ENCODE assay signal across 36 cellular contexts in genomic region chr16:1975432-1976215, GRCh38. TPM values are rescaled to one million over a fixed set of nuclear protein-coding genes. Genes with fewer than 3 reads are reported as not detected.
"Had no signal": no experiment of that assay in that cellular context is flagged by ENCODE, and none has a peak within 500 bp of the region (broad histone marks: within the 10 kb centered on the region; RNA-seq: fewer than 3 reads in every experiment).

No MANE protein-coding gene starts in this region.

- DNase-seq: activated B cell treated with CpG ODN at 0.5 μM for 24 hours; activated CD4-positive, alpha-beta T cell treated with anti-CD3 and anti-CD28 coated beads, Interleukin-2, amount 50 U/mL, for 4 hours; activated gamma-delta T cell; activated naive CD4-positive, alpha-beta T cell treated with anti-CD3 and anti-CD28 coated beads, Interleukin-2, amount 10 ng/mL, durations not matched to agents 7 days and 5 days; activated naive CD8-positive, alpha-beta T cell treated with anti-CD3 and anti-CD28 coated beads, Interleukin-2, amount 10 ng/mL, durations not matched to agents 7 days and 5 days; activated T-cell treated with anti-CD3 and anti-CD28 coated beads for 4 hours; dorsolateral prefrontal cortex; effector memory CD4-positive, alpha-beta T cell; erythroblast; gastrocnemius medialis; glutamatergic neuron; midbrain; naive thymus-derived CD8-positive, alpha-beta T cell; retina; sigmoid colon; small intestine; stimulated activated CD4-positive, alpha-beta T cell treated with anti-CD3 and anti-CD28 coated beads, Interleukin-4, amount 100 ng/mL, for 24 hours; stimulated activated naive CD8-positive, alpha-beta T cell treated with anti-CD3 and anti-CD28 coated beads, Interleukin-15, amount 100 ng/mL, for 72 hours; substantia nigra; T-helper 1 cell had no signal

- H3K36me3 Mint-ChIP-seq: type B pancreatic cell had no signal

- H3K9me3 Mint-ChIP-seq: activated B cell treated with CpG ODN at 0.5 μM for 24 hours; activated naive CD4-positive, alpha-beta T cell treated with anti-CD3 and anti-CD28 coated beads, Interleukin-2, amount 10 ng/mL, durations not matched to agents 7 days and 5 days; activated naive CD8-positive, alpha-beta T cell treated with anti-CD3 and anti-CD28 coated beads, Interleukin-2, amount 10 ng/mL, durations not matched to agents 7 days and 5 days; brain; memory B cell; naive thymus-derived CD8-positive, alpha-beta T cell; stimulated activated effector memory CD8-positive, alpha-beta T cell treated with anti-CD3 and anti-CD28 coated beads, Interleukin-12 subunit alpha, Interleukin-12 subunit beta, amount 100 ng/mL, for 72 hours; stimulated activated naive CD8-positive, alpha-beta T cell treated with anti-CD3 and anti-CD28 coated beads, Interleukin-15, amount 100 ng/mL, for 72 hours; T-helper 2 cell treated with Interferon-gamma antibody and Interleukin-4, amounts not matched to agents 5 μg/mL and 100 μg/mL, for 36 hours; type B pancreatic cell had no signal

- H3K27me3 ChIP-seq: gastrocnemius medialis, vagina had no signal

- H3K27ac Mint-ChIP-seq: activated B cell treated with CpG ODN at 0.5 μM for 24 hours; activated naive CD4-positive, alpha-beta T cell treated with anti-CD3 and anti-CD28 coated beads, Interleukin-2, amount 10 ng/mL, durations not matched to agents 7 days and 5 days; activated naive CD8-positive, alpha-beta T cell treated with anti-CD3 and anti-CD28 coated beads, Interleukin-2, amount 10 ng/mL, durations not matched to agents 7 days and 5 days; brain; memory B cell; naive thymus-derived CD8-positive, alpha-beta T cell; stimulated activated effector memory CD8-positive, alpha-beta T cell treated with anti-CD3 and anti-CD28 coated beads, Interleukin-12 subunit alpha, Interleukin-12 subunit beta, amount 100 ng/mL, for 72 hours; stimulated activated naive CD8-positive, alpha-beta T cell treated with anti-CD3 and anti-CD28 coated beads, Interleukin-15, amount 100 ng/mL, for 72 hours; T-helper 2 cell treated with Interferon-gamma antibody and Interleukin-4, amounts not matched to agents 5 μg/mL and 100 μg/mL, for 36 hours; type B pancreatic cell had no signal

- ATAC-seq: gastrocnemius medialis; left colon; naive thymus-derived CD8-positive, alpha-beta T cell; stimulated activated effector memory CD8-positive, alpha-beta T cell treated with anti-CD3 and anti-CD28 coated beads, Interleukin-12 subunit alpha, Interleukin-12 subunit beta, amount 100 ng/mL, for 72 hours; stimulated activated naive CD8-positive, alpha-beta T cell treated with anti-CD3 and anti-CD28 coated beads, Interleukin-15, amount 100 ng/mL, for 72 hours had no signal

- H3K9me3 ChIP-seq: ascending aorta, gastrocnemius medialis, neutrophil, ovary, prostate gland, sigmoid colon, vagina had no signal

- H3K36me3 ChIP-seq: ovary had no signal

- H3K27me3 Mint-ChIP-seq: activated B cell treated with CpG ODN at 0.5 μM for 24 hours had no signal

- H3K27ac ChIP-seq: ascending aorta, cardiac muscle cell, coronary artery, dorsolateral prefrontal cortex, gastrocnemius medialis, hepatocyte, neutrophil, ovary, prostate gland, sigmoid colon, vagina had no signal

- H3K4me3 Mint-ChIP-seq: activated B cell treated with CpG ODN at 0.5 μM for 24 hours; activated naive CD4-positive, alpha-beta T cell treated with anti-CD3 and anti-CD28 coated beads, Interleukin-2, amount 10 ng/mL, durations not matched to agents 7 days and 5 days; activated naive CD8-positive, alpha-beta T cell treated with anti-CD3 and anti-CD28 coated beads, Interleukin-2, amount 10 ng/mL, durations not matched to agents 7 days and 5 days; stimulated activated effector memory CD8-positive, alpha-beta T cell treated with anti-CD3 and anti-CD28 coated beads, Interleukin-12 subunit alpha, Interleukin-12 subunit beta, amount 100 ng/mL, for 72 hours; stimulated activated naive CD8-positive, alpha-beta T cell treated with anti-CD3 and anti-CD28 coated beads, Interleukin-15, amount 100 ng/mL, for 72 hours; T-helper 2 cell treated with Interferon-gamma antibody and Interleukin-4, amounts not matched to agents 5 μg/mL and 100 μg/mL, for 36 hours; type B pancreatic cell had no signal

- H3K4me3 ChIP-seq: ascending aorta, cardiac muscle cell, coronary artery, dorsolateral prefrontal cortex, gastrocnemius medialis, hepatocyte, ovary, prostate gland, sigmoid colon, vagina had no signal

RNA-seq across cellular contexts. Expression of gene NOXO1, which starts 5.6 kb away (rescaled TPM):
- total RNA-seq: ascending aorta, sigmoid colon had no signal

RNA-seq across cellular contexts. Expression of gene RNF151, which starts 9.0 kb away (rescaled TPM):
- total RNA-seq: activated B cell treated with CpG ODN at 0.5 μM for 24 hours; activated naive CD8-positive, alpha-beta T cell treated with anti-CD3 and anti-CD28 coated beads, Interleukin-2, amount 10 ng/mL, durations not matched to agents 7 days and 5 days; ascending aorta; cerebellum; gastrocnemius medialis; hepatocyte; left colon; liver; naive thymus-derived CD8-positive, alpha-beta T cell; sigmoid colon; vagina had no signal
